ENCODE assay signal across 8 cellular contexts in genomic region chr17:57875109-57876022, GRCh38. TPM values are rescaled to one million over a fixed set of nuclear protein-coding genes. Genes with fewer than 3 reads are reported as not detected.
DNase-seq lines count a peak whose midpoint lies in the region; ATAC-seq and TF ChIP-seq lines count a peak whose summit lies in the region.

No MANE protein-coding gene starts in this region.

- H3K27ac ChIP-seq in SK-N-MC: peak overlapping the region; percentile 98
- no peak overlapping the region for H3K27ac ChIP-seq in CD8-positive, alpha-beta memory T cell (ENCODE audit: low read depth, low read length)

- ATAC-seq in Right ventricle myocardium inferior: peak; percentile 84
- ATAC-seq in GM21529 (IDR thresholded peaks at IDR 0.05; ENCODE audit: unreplicated experiment): no peak

- H3K27me3 ChIP-seq in neuron (ENCODE audit: insufficient read depth, low read length): no peaks in the 10 kb centered on the region
- peaks cover 9% of the 10 kb centered on the region for H3K27me3 ChIP-seq in CD8-positive, alpha-beta memory T cell (ENCODE audit: insufficient read depth, low read length, poor library complexity, severe bottlenecking)

- peaks cover 16% of the 10 kb centered on the region for H3K36me3 ChIP-seq in SK-N-MC (ENCODE audit: insufficient read depth, low read length)
- peaks cover 33% of the 10 kb centered on the region for H3K36me3 ChIP-seq in neuron (ENCODE audit: insufficient read depth, low read length)
- no peaks in the 10 kb centered on the region for H3K36me3 ChIP-seq in CD8-positive, alpha-beta memory T cell (ENCODE audit: insufficient read depth, low read length)

- no peak overlapping the region for H2AFZ ChIP-seq in neuron (ENCODE audit: low read depth, low read length)

- H3K9me3 Mint-ChIP-seq in CD8-positive, alpha-beta memory T cell: no peaks in the 10 kb centered on the region

- POLR2A ChIA-PET in CD8-positive, alpha-beta memory T cell (lab: Charles Lee): no interaction called here
- POLR2A ChIA-PET in GM10248 (lab: Yijun Ruan, JAX): no interaction called here

- peaks cover 9 to 15% (median 10%) of the 10 kb centered on the region in 3 donors for H3K4me1 Mint-ChIP-seq in CD8-positive, alpha-beta memory T cell

- DNase-seq in Right ventricle myocardium inferior (ENCODE audit: missing footprints) (peak; percentile 86), cardiac septum (ENCODE audit: low spot score) (no peak), SK-N-MC (ENCODE audit: low read depth, low spot score) (no peak), fibroblast of pulmonary artery (ENCODE audit: low read depth) (peak; percentile 98), GM10248 (ENCODE audit: extremely low spot score) (no peak)
- no peak for DNase-seq in CD8-positive, alpha-beta memory T cell

- intact Hi-C loops in Right ventricle myocardium inferior (cut with DNase I) (loop anchor here (2.0 to 5.0 kb wide), 2 partner anchors 15 to 112 kb away; partner anchors contain the start of gene VEZF1), cardiac septum (cut with DNase I) (loop anchor here (1.0 kb wide), 1 partner anchor 17 kb away; no protein-coding TSS in a partner anchor)

- TF ChIP-seq CTCF in fibroblast of pulmonary artery (IDR thresholded peaks at IDR 0.05; ENCODE audit: low read length, missing control alignments): peak; percentile 72
- TF ChIP-seq CTCF in GM10248 (IDR thresholded peaks at IDR 0.05; ENCODE audit: control extremely low read depth, extremely low read depth, low read depth, missing control alignments): no peak

- H3K36me3 Mint-ChIP-seq in CD8-positive, alpha-beta memory T cell: no peaks in the 10 kb centered on the region

- H3K9ac ChIP-seq in SK-N-MC (ENCODE audit: insufficient read length): peak overlapping the region; percentile 68

- no peak overlapping the region for H3K4me3 Mint-ChIP-seq in CD8-positive, alpha-beta memory T cell

- H3K27ac Mint-ChIP-seq in CD8-positive, alpha-beta memory T cell: peak overlapping the region in 1 of 8 donors; percentile 18

- H3K4me3 ChIP-seq in SK-N-MC: peak overlapping the region; percentile 76
- peak overlapping the region; percentile 3 for H3K4me3 ChIP-seq in fibroblast of pulmonary artery (replicated peaks; ENCODE audit: low read depth, low read length)
- peak overlapping the region; percentile 9 for H3K4me3 ChIP-seq in neuron (ENCODE audit: low read length)
- no peak overlapping the region for H3K4me3 ChIP-seq in CD8-positive, alpha-beta memory T cell (ENCODE audit: low read length)

- H3K27me3 Mint-ChIP-seq in CD8-positive, alpha-beta memory T cell: peaks cover 20 to 63% of the 10 kb centered on the region in 2 donors

- H3K9me3 ChIP-seq in SK-N-MC (ENCODE audit: low read depth, low read length): no peaks in the 10 kb centered on the region
- no peaks in the 10 kb centered on the region for H3K9me3 ChIP-seq in neuron (ENCODE audit: low read length)
- no peaks in the 10 kb centered on the region for H3K9me3 ChIP-seq in CD8-positive, alpha-beta memory T cell (ENCODE audit: low read length)

- CTCF ChIA-PET in CD8-positive, alpha-beta memory T cell (lab: Charles Lee): interaction anchor here (1.1 to 1.3 kb wide), 4 partner anchors 14 to 124 kb away, joined by 3 to 6 read pairs (median 3); no protein-coding TSS in a partner anchor
- CTCF ChIA-PET in GM10248 (lab: Yijun Ruan, JAX): interaction anchor here (1.0 to 2.1 kb wide), 9 partner anchors 15 to 237 kb away, joined by 3 to 12 read pairs (median 4); no protein-coding TSS in a partner anchor

- H3K4me1 ChIP-seq in neuron (ENCODE audit: insufficient read depth, low read length): peaks cover 39% of the 10 kb centered on the region
- H3K4me1 ChIP-seq in CD8-positive, alpha-beta memory T cell (ENCODE audit: insufficient read depth, low read length): peaks cover 4% of the 10 kb centered on the region

RNA-seq across cellular contexts. Expression of gene MRPS23, which starts 25.5 kb away (rescaled TPM):
- total RNA-seq in Right ventricle myocardium inferior (86.7 TPM), cardiac septum (59.6 TPM)
- total RNA-seq in CD8-positive, alpha-beta memory T cell: 10 to 100 TPM; 83.1 to 88.5 TPM
- 42.6 TPM for polyA plus RNA-seq in CD8-positive, alpha-beta memory T cell

Comparison
In these comparisons a context has a peak if more than half of its experiments do, and no peak if none do; other contexts are left out.
1. DNase-seq: peak in Right ventricle myocardium inferior (single experiment) and fibroblast of pulmonary artery (single experiment); none in cardiac septum (single experiment), SK-N-MC (single experiment), CD8-positive, alpha-beta memory T cell (0 of 5) and GM10248 (single experiment).